27 cellular contexts compared by ENCODE assay signal in genomic region chr13:109990296-109990695, GRCh38.
"Had no signal": no experiment of that assay in that cellular context is flagged by ENCODE, and none has a peak within 500 bp of the region (broad histone marks: within the 10 kb centered on the region; RNA-seq: fewer than 3 reads in every experiment).

No MANE protein-coding gene starts in this region.

- H3K4me1 Mint-ChIP-seq: activated naive CD4-positive, alpha-beta T cell treated with anti-CD3 and anti-CD28 coated beads, Interleukin-2, amount 50 U/mL, for 24 hours; central memory CD8-positive, alpha-beta T cell had no signal

- H3K27ac Mint-ChIP-seq: activated CD8-positive, alpha-beta T cell treated with anti-CD3 and anti-CD28 coated beads, Interleukin-2, amount 10 ng/mL, durations not matched to agents 7 days and 5 days; activated naive CD4-positive, alpha-beta T cell treated with anti-CD3 and anti-CD28 coated beads, Interleukin-2, amount 50 U/mL, for 24 hours; T-helper 2 cell treated with Interferon-gamma antibody and Interleukin-4, amounts not matched to agents 5 μg/mL and 100 μg/mL, for 36 hours had no signal

- H3K27ac ChIP-seq: Peyer's patch, RWPE1, SJCRH30 had no signal

- H3K4me1 ChIP-seq: Peyer's patch, SJCRH30 had no signal

- H3K36me3 Mint-ChIP-seq: activated naive CD4-positive, alpha-beta T cell treated with anti-CD3 and anti-CD28 coated beads, Interleukin-2, amount 50 U/mL, for 24 hours had no signal

- H3K4me3 Mint-ChIP-seq: activated CD8-positive, alpha-beta T cell treated with anti-CD3 and anti-CD28 coated beads, Interleukin-2, amount 10 ng/mL, durations not matched to agents 7 days and 5 days; activated naive CD4-positive, alpha-beta T cell treated with anti-CD3 and anti-CD28 coated beads, Interleukin-2, amount 50 U/mL, for 24 hours; central memory CD8-positive, alpha-beta T cell; T-helper 2 cell treated with Interferon-gamma antibody and Interleukin-4, amounts not matched to agents 5 μg/mL and 100 μg/mL, for 36 hours had no signal

- H3K36me3 ChIP-seq: Peyer's patch, SJCRH30 had no signal

- H3K9me3 ChIP-seq: Peyer's patch, SJCRH30 had no signal

- H3K27me3 ChIP-seq: Peyer's patch, SJCRH30 had no signal

- FAIRE-seq: bronchial epithelial cell, K562 had no signal

- DNase-seq: activated CD4-positive, alpha-beta T cell treated with anti-CD3 and anti-CD28 coated beads for 48 hours; activated CD4-positive, alpha-beta T cell treated with anti-CD3 and anti-CD28 coated beads, Interleukin-2, amount 50 U/mL, for 4 hours; activated CD4-positive, CD25-positive, alpha-beta regulatory T cell treated with anti-CD3 and anti-CD28 coated beads, Interleukin-2, amount 50 U/mL, for 72 hours; activated CD8-positive, alpha-beta memory T cell treated with anti-CD3 and anti-CD28 coated beads, Interleukin-2, amount 50 U/mL, for 48 hours; activated CD8-positive, alpha-beta T cell treated with anti-CD3 and anti-CD28 coated beads, Interleukin-2, amount 10 ng/mL, durations not matched to agents 7 days and 5 days; activated naive CD4-positive, alpha-beta T cell; activated T-cell treated with anti-CD3 and anti-CD28 coated beads, Interleukin-2, amount 50 U/mL, for 1 hour; aorta; Karpas-422; MM.1S; NCI-H1105; NCI-H1436; NCI-H1930; NCI-H2171; NCI-H2227 treated with DMSO at 0.1 percent for 48 hours; NCI-H446 treated with DMSO at 0.1 percent for 48 hours; NCI-H526 treated with DMSO at 0.1 percent for 48 hours; Peyer's patch; Right ventricle myocardium superior; SJCRH30; SW 1271 had no signal

- H3K27me3 Mint-ChIP-seq: central memory CD8-positive, alpha-beta T cell had no signal

- H3K4me3 ChIP-seq: K562, Peyer's patch, SJCRH30 had no signal

- H3K9me3 Mint-ChIP-seq: T-helper 2 cell treated with Interferon-gamma antibody and Interleukin-4, amounts not matched to agents 5 μg/mL and 100 μg/mL, for 36 hours had no signal
